Comparison of ENCODE assay signal across 17 cellular contexts in genomic region chr19:4453232-4454179, GRCh38. TPM values are rescaled to one million over a fixed set of nuclear protein-coding genes. Genes with fewer than 3 reads are reported as not detected.
A peak's percentile ranks its signal among the peaks of the same experiment; 100 is the strongest.
DNase-seq lines count a peak whose midpoint lies in the region; ATAC-seq, FAIRE-seq and TF ChIP-seq lines count a peak whose summit lies in the region.
"Had no signal": no experiment of that assay in that cellular context is flagged by ENCODE, and none has a peak within 500 bp of the region (broad histone marks: within the 10 kb centered on the region; RNA-seq: fewer than 3 reads in every experiment).

No MANE protein-coding gene starts in this region.

- no peaks in the 10 kb centered on the region for H3K27me3 ChIP-seq in SK-N-SH (ENCODE audit: insufficient read depth)
- no peaks in the 10 kb centered on the region for H3K27me3 ChIP-seq in GM12878 (replicated peaks in 1 of 2; ENCODE audit: control insufficient read depth in 2 of 2, insufficient read depth in 2 of 2, low read length in 1 of 2)

- H3K4me1 ChIP-seq in SK-N-SH (ENCODE audit: control insufficient read depth in 1 of 2, insufficient read depth in 2 of 2, low read depth in 1 of 2, low read length in 1 of 2), result peaks cover 6 to 13% of the 10 kb centered on the region in 2 experiments; a peak in 2 of 4 replicates
- H3K4me1 ChIP-seq in HEK293 (ENCODE audit: control insufficient read depth, insufficient read depth, low read length), result peaks cover 7% of the 10 kb centered on the region
- no peaks in the 10 kb centered on the region for H3K4me1 ChIP-seq in GM12878 (ENCODE audit: control insufficient read depth, insufficient read depth, low read length)

- no peak overlapping the region for H3K4me3 ChIP-seq in SK-N-SH (ENCODE audit: low read depth in 2 of 2, low read length in 1 of 2)
- H3K4me3 ChIP-seq in HEK293 (ENCODE audit: low read depth, low read length), result no peak overlapping the region
- H3K4me3 ChIP-seq in GM12878, result no peak overlapping the region
- H3K4me3 ChIP-seq in coronary artery, result no peak overlapping the region
- H3K4me3 ChIP-seq: GM23338 had no signal

- peaks cover 12% of the 10 kb centered on the region for H3K4me1 Mint-ChIP-seq in neural crest cell

- no peak overlapping the region; a peak in 1 of 4 replicates for H3K27ac ChIP-seq in SK-N-SH (ENCODE audit: low read depth in 2 of 2, low read length in 1 of 2)
- H3K27ac ChIP-seq in HEK293 (ENCODE audit: extremely low read depth, low read depth, low read length), result 0 out of 2 replicates have a peak overlapping the region, but pooled peaks have one; percentile 31
- no peak overlapping the region for H3K27ac ChIP-seq in GM12878 (ENCODE audit: control insufficient read depth, insufficient read depth)
- no peak overlapping the region for H3K27ac ChIP-seq in coronary artery

- whole genome bisulfite sequencing in SK-N-SH (ENCODE audit: low lambda C conversion rate), result 77% methylated on average over 10 of the region's 34 CpGs
- 66% methylated on average over 34 of the region's 34 CpGs for WGBS in GM12878 (ENCODE audit: insufficient coverage, insufficient replicate concordance, low lambda C conversion rate, missing lambda C conversion rate)

- no peak overlapping the region for H3K27ac Mint-ChIP-seq in neural crest cell (ENCODE audit: unreplicated experiment)
- H3K27ac Mint-ChIP-seq: GM23338 had no signal

- no peaks in the 10 kb centered on the region for H3K9me3 ChIP-seq in SK-N-SH
- H3K9me3 ChIP-seq in HEK293 (ENCODE audit: control insufficient read depth, insufficient read depth, low read depth, low read length), result no peaks in the 10 kb centered on the region
- H3K9me3 ChIP-seq in GM12878 (replicated peaks; ENCODE audit: control insufficient read depth, insufficient read depth, low read length), result no peaks in the 10 kb centered on the region

- POLR2A ChIA-PET in SK-N-SH (lab: Yijun Ruan, JAX) (interaction anchor here (0.6 kb wide), 1 partner anchor 51 kb away, joined by 3 read pairs; no protein-coding TSS in a partner anchor), HEK293 (lab: Yijun Ruan, JAX) (interaction anchor here (0.6 to 2.0 kb wide), 3 partner anchors 9 to 28 kb away, joined by 4 to 8 read pairs (median 6); partner anchors contain the start of gene HDGFL2), GM12878 (lab: Charles Lee) (no interaction called here)

- peaks cover 12% of the 10 kb centered on the region for H3K27me3 Mint-ChIP-seq in neural crest cell (ENCODE audit: low read depth)

- H4K20me1 ChIP-seq in SK-N-SH (ENCODE audit: insufficient read depth) (peaks cover 20% of the 10 kb centered on the region; the same call in 1 of the 2 replicates), GM12878 (ENCODE audit: control insufficient read depth, insufficient read depth) (no peaks in the 10 kb centered on the region)

- CTCF ChIA-PET in SK-N-SH (lab: Yijun Ruan, JAX) (no interaction called here), HEK293 (lab: Yijun Ruan, JAX) (interaction anchor here (0.6 kb wide), 1 partner anchor 101 kb away, joined by 3 read pairs; no protein-coding TSS in a partner anchor), GM12878 (lab: Yijun Ruan, JAX) (no interaction called here)

- H3K36me3 Mint-ChIP-seq in neural crest cell (ENCODE audit: low read depth), result peaks cover 2% of the 10 kb centered on the region

- H3F3A ChIP-seq in SK-N-SH (replicated peaks; ENCODE audit: insufficient read depth), result peaks cover 9% of the 10 kb centered on the region

- intact Hi-C loops in GM12878 (cut with micrococcal nuclease; ENCODE audit: unreplicated experiment), result no loop called here

- no peaks in the 10 kb centered on the region for H3K9me2 ChIP-seq in SK-N-SH

- H3K9ac ChIP-seq in SK-N-SH, result no peak overlapping the region
- no peak overlapping the region for H3K9ac ChIP-seq in GM12878 (ENCODE audit: control insufficient read depth, insufficient read depth, low read length)

- BruUV-seq in GM12878 (replicated peaks; lab: Mats Ljungman, UMichigan), result no TSS peak

- ATAC-seq in SK-N-SH treated with all-trans-retinoic acid at 6 μM for 48 hours (no peak), GM12878 (no peak), GM18502 (IDR thresholded peaks at IDR 0.05; ENCODE audit: poor library complexity, unreplicated experiment) (no peak)
- ATAC-seq: GM23338 had no signal

- TF ChIP-seq POLR2A in GM12878 (IDR thresholded peaks at IDR 0.05; ENCODE audit: low read depth, low read length), result no peak

- in situ Hi-C loops in GM12878 (cut with MboI), result no loop called here

- TF ChIP-seq EP300 in SK-N-SH (IDR thresholded peaks at IDR 0.05; ENCODE audit: borderline replicate concordance in 1 of 2, low read depth in 1 of 2, low read length in 1 of 2) (no peak), GM12878 (IDR thresholded peaks at IDR 0.05; ENCODE audit: borderline replicate concordance in 1 of 2, control insufficient read depth in 1 of 2, low read depth in 2 of 2, low read length in 2 of 2) (no peak)

- no peak for FAIRE-seq in GM12878 (lab: Jason Lieb, UNC)

- TF ChIP-seq RAD21 in SK-N-SH (IDR thresholded peaks at IDR 0.05; ENCODE audit: low read length) (no peak), GM12878 (IDR thresholded peaks at IDR 0.05; ENCODE audit: insufficient read depth, low read depth, low read length) (no peak)

- H2AFZ ChIP-seq in SK-N-SH (ENCODE audit: low read depth) (no peak overlapping the region), GM12878 (ENCODE audit: control insufficient read depth, low read depth, low read length) (no peak overlapping the region)
- H2AFZ ChIP-seq: GM23338 had no signal

- peaks cover 32% of the 10 kb centered on the region for H3K79me2 ChIP-seq in SK-N-SH (ENCODE audit: insufficient read depth)
- H3K79me2 ChIP-seq in GM12878 (ENCODE audit: control insufficient read depth, insufficient read depth, low read length), result peaks cover 5% of the 10 kb centered on the region

- H3K4me2 ChIP-seq in SK-N-SH (no peak overlapping the region), GM12878 (ENCODE audit: control insufficient read depth, insufficient read depth) (no peak overlapping the region)
- H3K4me2 ChIP-seq: GM23338 had no signal

- H3K4me3 Mint-ChIP-seq in neural crest cell, result peak overlapping the region; percentile 76
- H3K4me3 Mint-ChIP-seq: CD14-positive monocyte, GM23338 had no signal

- peak; percentile 27 for DNase-seq in SK-N-SH
- no peak for DNase-seq in GM12878 (ENCODE audit: low read depth, low spot score)
- no peak for DNase-seq in neural crest cell (ENCODE audit: low read depth, low spot score)
- no peak for DNase-seq in GM03348 (ENCODE audit: low spot score)
- DNase-seq in coronary artery (ENCODE audit: low spot score), result no peak
- DNase-seq: COR-L47, DMS53, HFFc6, Kasumi-1, NCI-H1436, NCI-H2081, NCI-H524 had no signal

- TF ChIP-seq CTCF in SK-N-SH (IDR thresholded peaks at IDR 0.05) (no peak), HEK293 (tag by site-specific recombination; IDR thresholded peaks at IDR 0.05) (no peak), GM12878 (IDR thresholded peaks at IDR 0.05 in 2 of 3, conservative IDR thresholded peaks at IDR 0.05 in 1 of 3; ENCODE audit: control insufficient read depth in 2 of 3, extremely low read depth in 1 of 3, insufficient read depth in 1 of 3, low read depth in 3 of 3, low read length in 3 of 3) (no peak), neural crest cell (conservative IDR thresholded peaks at IDR 0.05) (no peak), coronary artery (IDR thresholded peaks at IDR 0.05) (no peak)

- SMC1A ChIA-PET in GM12878 (lab: Charles Lee; ENCODE audit: uncharacterized antibody, unreplicated experiment), result no interaction called here

- H3K36me3 ChIP-seq in SK-N-SH (replicated peaks in 1 of 2; ENCODE audit: control insufficient read depth in 1 of 2, insufficient read depth in 2 of 2, low read length in 1 of 2), result peaks cover 13 to 35% of the 10 kb centered on the region in 2 experiments
- H3K36me3 ChIP-seq in HEK293 (ENCODE audit: control insufficient read depth in 2 of 2, insufficient read depth in 1 of 2, low read length in 2 of 2), result peaks cover 21 to 59% of the 10 kb centered on the region in 2 experiments
- H3K36me3 ChIP-seq in GM12878 (ENCODE audit: control insufficient read depth in 2 of 2, insufficient read depth in 2 of 2, low read length in 1 of 2), result peaks cover 3 to 8% of the 10 kb centered on the region in 2 experiments

- RAD21 ChIA-PET in GM12878 (lab: Charles Lee; ENCODE audit: unreplicated experiment), result no interaction called here

- H3K9me3 Mint-ChIP-seq in neural crest cell, result no peaks in the 10 kb centered on the region
- H3K9me3 Mint-ChIP-seq: CD14-positive monocyte, GM23338, HFFc6 had no signal

RNA-seq across cellular contexts. Expression of gene UBXN6, which starts 4.1 kb away (rescaled TPM):
- polyA plus RNA-seq in SK-N-SH (2012; rRNA removed), result 100 and 110 TPM in 2 replicates
- 47.9 and 78.2 TPM in 2 replicates for polyA plus RNA-seq in SK-N-SH (2012; cell fraction: cytosol; rRNA removed)
- polyA plus RNA-seq in SK-N-SH (2012; cell fraction: nucleus; rRNA removed), result 138 and 186 TPM in 2 replicates
- total RNA-seq in GM12878 (2013; cell fraction: nucleolus; rRNA removed), result 19.1 TPM in 2 replicates
- total RNA-seq in GM12878 (2014; rRNA removed), result 20.5 and 34.8 TPM in 2 replicates
- total RNA-seq in GM12878 (2014; rRNA removed; fragmentation: Illumina TruSeq; extraction: Trizol), result 13.1 and 17.3 TPM in 2 replicates
- total RNA-seq in GM12878 (2021), result 49.1 and 50.8 TPM in 2 replicates
- 19.4 TPM for polyA plus RNA-seq in GM12878 (2011; ENCODE audit: low read depth)
- polyA plus RNA-seq in GM12878 (2011; rRNA removed), result 15.2 and 29.5 TPM in 2 replicates
- polyA plus RNA-seq in GM12878 (2011; cell fraction: cytosol; rRNA removed), result 45.4 and 63.7 TPM in 2 replicates
- 53.6 and 53.9 TPM in 2 replicates for polyA plus RNA-seq in GM12878 (2011; cell fraction: nucleus; rRNA removed)
- 47.6 and 50.6 TPM in 2 replicates for polyA plus RNA-seq in GM12878 (2012)
- polyA plus RNA-seq in GM12878 (2014; fragmentation: Illumina TruSeq; extraction: Trizol), result 2.1 and 7.0 TPM in 2 replicates
- polyA plus RNA-seq in GM12878 (2014; fragmentation: Nextera tagmentation; extraction: Ambion mirVana), result 1 to 10 TPM in 1 of 2 experiments, under 1 TPM in 1; 0.47 to 2.1 TPM
- polyA plus RNA-seq in GM12878 (2014; rRNA removed), result 38.7 and 49.7 TPM in 2 replicates
- polyA plus RNA-seq in GM12878 (2016; fragmentation: Nextera tagmentation; extraction: Ambion mirVana), result 1 to 10 TPM; 6.6 to 8.6 TPM
- 17.4 and 37.1 TPM in 2 replicates for polyA minus RNA-seq in GM12878 (2011; rRNA and poly(A)+ RNA removed)
- polyA minus RNA-seq in GM12878 (2011; cell fraction: cytosol; rRNA and poly(A)+ RNA removed), result 17.5 and 19.0 TPM in 2 replicates
- polyA minus RNA-seq in GM12878 (2011; cell fraction: nucleus; rRNA and poly(A)+ RNA removed), result 7.5 and 9.8 TPM in 2 replicates
- total RNA-seq in neural crest cell, result 39.5 and 40.9 TPM in 2 replicates

RNA-seq across cellular contexts. Expression of gene HDGFL2, which starts 18.6 kb away (rescaled TPM):
- polyA plus RNA-seq in SK-N-SH (2012; rRNA removed) (63.0 and 77.8 TPM in 2 replicates), GM12878 (2011; rRNA removed) (9.8 and 19.5 TPM in 2 replicates), GM12878 (2014; fragmentation: Illumina TruSeq; extraction: Trizol) (8.2 and 16.9 TPM in 2 replicates), GM12878 (2014; fragmentation: Nextera tagmentation; extraction: Ambion mirVana) (under 1 TPM; 0.16 to 0.60 TPM), GM12878 (2014; rRNA removed) (40.2 and 52.5 TPM in 2 replicates), GM12878 (2016; fragmentation: Nextera tagmentation; extraction: Ambion mirVana) (10 to 100 TPM; 30.0 to 39.3 TPM)
- polyA plus RNA-seq in SK-N-SH (2012; cell fraction: cytosol; rRNA removed), result 47.5 and 57.8 TPM in 2 replicates
- polyA plus RNA-seq in SK-N-SH (2012; cell fraction: nucleus; rRNA removed), result 103 and 119 TPM in 2 replicates
- total RNA-seq in GM12878 (2013; cell fraction: nucleolus; rRNA removed), result 21.3 and 24.7 TPM in 2 replicates
- total RNA-seq in GM12878 (2014; rRNA removed) (33.7 and 36.5 TPM in 2 replicates), GM12878 (2014; rRNA removed; fragmentation: Illumina TruSeq; extraction: Trizol) (19.0 and 20.5 TPM in 2 replicates), GM12878 (2021) (56.8 and 56.9 TPM in 2 replicates), neural crest cell (103 and 110 TPM in 2 replicates)
- 8.1 TPM for polyA plus RNA-seq in GM12878 (2011; ENCODE audit: low read depth)
- polyA plus RNA-seq in GM12878 (2011; cell fraction: cytosol; rRNA removed), result 18.4 and 22.7 TPM in 2 replicates
- 32.9 and 51.3 TPM in 2 replicates for polyA plus RNA-seq in GM12878 (2011; cell fraction: nucleus; rRNA removed)
- 28.7 and 30.2 TPM in 2 replicates for polyA plus RNA-seq in GM12878 (2012)
- 7.6 and 11.9 TPM in 2 replicates for polyA minus RNA-seq in GM12878 (2011; rRNA and poly(A)+ RNA removed)
- polyA minus RNA-seq in GM12878 (2011; cell fraction: cytosol; rRNA and poly(A)+ RNA removed), result 10.6 and 12.3 TPM in 2 replicates
- polyA minus RNA-seq in GM12878 (2011; cell fraction: nucleus; rRNA and poly(A)+ RNA removed), result 4.7 and 9.2 TPM in 2 replicates

RNA-seq across cellular contexts. Expression of gene CHAF1A, which starts 51.1 kb away (rescaled TPM):
- polyA plus RNA-seq in SK-N-SH (2012; rRNA removed) (13.2 and 18.0 TPM in 2 replicates), GM12878 (2011; rRNA removed) (20.1 and 26.2 TPM in 2 replicates), GM12878 (2014; fragmentation: Illumina TruSeq; extraction: Trizol) (30.6 and 41.4 TPM in 2 replicates), GM12878 (2014; fragmentation: Nextera tagmentation; extraction: Ambion mirVana) (1 to 10 TPM; 1.3 to 3.2 TPM), GM12878 (2014; rRNA removed) (62.6 and 69.2 TPM in 2 replicates), GM12878 (2016; fragmentation: Nextera tagmentation; extraction: Ambion mirVana) (10 to 100 TPM; 41.7 to 47.5 TPM)
- polyA plus RNA-seq in SK-N-SH (2012; cell fraction: cytosol; rRNA removed), result 12.9 and 15.0 TPM in 2 replicates
- 23.9 and 29.4 TPM in 2 replicates for polyA plus RNA-seq in SK-N-SH (2012; cell fraction: nucleus; rRNA removed)
- 40.3 and 57.6 TPM in 2 replicates for total RNA-seq in GM12878 (2013; cell fraction: nucleolus; rRNA removed)
- total RNA-seq in GM12878 (2014; rRNA removed) (33.0 and 37.7 TPM in 2 replicates), GM12878 (2014; rRNA removed; fragmentation: Illumina TruSeq; extraction: Trizol) (27.2 and 28.4 TPM in 2 replicates), GM12878 (2021) (59.8 and 69.1 TPM in 2 replicates), neural crest cell (117 and 120 TPM in 2 replicates)
- 8.7 TPM for polyA plus RNA-seq in GM12878 (2011; ENCODE audit: low read depth)
- 26.2 and 48.9 TPM in 2 replicates for polyA plus RNA-seq in GM12878 (2011; cell fraction: cytosol; rRNA removed)
- 72.7 and 135 TPM in 2 replicates for polyA plus RNA-seq in GM12878 (2011; cell fraction: nucleus; rRNA removed)
- 22.8 and 27.9 TPM in 2 replicates for polyA plus RNA-seq in GM12878 (2012)
- polyA minus RNA-seq in GM12878 (2011; rRNA and poly(A)+ RNA removed), result 20.3 and 41.7 TPM in 2 replicates
- polyA minus RNA-seq in GM12878 (2011; cell fraction: cytosol; rRNA and poly(A)+ RNA removed), result 19.2 and 24.8 TPM in 2 replicates
- 23.7 and 47.4 TPM in 2 replicates for polyA minus RNA-seq in GM12878 (2011; cell fraction: nucleus; rRNA and poly(A)+ RNA removed)

RNA-seq across cellular contexts. Expression of gene SH3GL1, which starts 53.2 kb away (rescaled TPM):
- polyA plus RNA-seq in SK-N-SH (2012; rRNA removed), result 62.5 and 82.8 TPM in 2 replicates
- polyA plus RNA-seq in SK-N-SH (2012; cell fraction: cytosol; rRNA removed), result 34.7 and 53.5 TPM in 2 replicates
- polyA plus RNA-seq in SK-N-SH (2012; cell fraction: nucleus; rRNA removed), result 48.5 and 52.9 TPM in 2 replicates
- 38.8 and 43.5 TPM in 2 replicates for total RNA-seq in GM12878 (2013; cell fraction: nucleolus; rRNA removed)
- 24.0 and 28.9 TPM in 2 replicates for total RNA-seq in GM12878 (2014; rRNA removed)
- 9.2 and 11.8 TPM in 2 replicates for total RNA-seq in GM12878 (2014; rRNA removed; fragmentation: Illumina TruSeq; extraction: Trizol)
- 41.5 and 47.4 TPM in 2 replicates for total RNA-seq in GM12878 (2021)
- 9.3 TPM for polyA plus RNA-seq in GM12878 (2011; ENCODE audit: low read depth)
- polyA plus RNA-seq in GM12878 (2011; rRNA removed), result 20.3 and 28.0 TPM in 2 replicates
- polyA plus RNA-seq in GM12878 (2011; cell fraction: cytosol; rRNA removed), result 42.5 and 50.8 TPM in 2 replicates
- 84.7 and 86.6 TPM in 2 replicates for polyA plus RNA-seq in GM12878 (2011; cell fraction: nucleus; rRNA removed)
- polyA plus RNA-seq in GM12878 (2012), result 27.3 and 36.9 TPM in 2 replicates
- 1.6 and 9.2 TPM in 2 replicates for polyA plus RNA-seq in GM12878 (2014; fragmentation: Illumina TruSeq; extraction: Trizol)
- 1 to 10 TPM in 1 of 2 experiments, under 1 TPM in 1; 0.93 to 3.0 TPM for polyA plus RNA-seq in GM12878 (2014; fragmentation: Nextera tagmentation; extraction: Ambion mirVana)
- 36.5 and 44.0 TPM in 2 replicates for polyA plus RNA-seq in GM12878 (2014; rRNA removed)
- polyA plus RNA-seq in GM12878 (2016; fragmentation: Nextera tagmentation; extraction: Ambion mirVana), result 10 to 100 TPM; 30.0 to 32.5 TPM
- 16.5 and 39.6 TPM in 2 replicates for polyA minus RNA-seq in GM12878 (2011; rRNA and poly(A)+ RNA removed)
- polyA minus RNA-seq in GM12878 (2011; cell fraction: cytosol; rRNA and poly(A)+ RNA removed), result 19.4 and 21.3 TPM in 2 replicates
- 16.6 and 34.7 TPM in 2 replicates for polyA minus RNA-seq in GM12878 (2011; cell fraction: nucleus; rRNA and poly(A)+ RNA removed)
- 85.9 and 95.3 TPM in 2 replicates for total RNA-seq in neural crest cell
